ENCODE assay signal across 19 cellular contexts in the genomic region with DNA sequence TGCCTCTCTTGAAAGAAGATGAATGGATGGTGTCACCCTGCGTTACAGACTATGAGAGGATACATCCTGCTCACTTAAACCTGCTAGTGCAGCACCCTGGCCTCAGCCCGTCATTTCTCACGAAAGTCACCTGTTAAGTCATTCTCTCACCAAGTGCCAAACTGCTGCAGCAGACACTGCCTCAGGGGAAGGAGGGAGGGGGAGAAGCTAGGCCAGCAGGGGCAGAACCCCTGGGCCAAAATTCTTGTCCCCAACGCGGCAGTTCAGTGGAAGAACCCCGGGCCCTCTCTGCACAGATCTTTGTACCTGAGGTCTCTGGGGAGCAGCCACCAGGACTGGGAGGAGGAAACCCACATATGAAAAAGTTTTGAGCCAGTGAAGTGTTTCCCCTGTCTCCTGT. TPM values are rescaled to one million over a fixed set of nuclear protein-coding genes. Genes with fewer than 3 reads are reported as not detected.
DNase-seq lines count a peak whose midpoint lies in the region; ATAC-seq and TF ChIP-seq lines count a peak whose summit lies in the region.
"Had no signal": no experiment of that assay in that cellular context is flagged by ENCODE, and none has a peak within 500 bp of the region (broad histone marks: within the 10 kb centered on the region; RNA-seq: fewer than 3 reads in every experiment).

No MANE protein-coding gene starts in this region.

- H3K36me3 ChIP-seq in A673 (ENCODE audit: insufficient read depth, low read length, poor library complexity, severe bottlenecking) (peaks cover 28% of the 10 kb centered on the region), PC-9 (ENCODE audit: low read depth) (no peaks in the 10 kb centered on the region)
- H3K36me3 ChIP-seq: BE2C, HAP-1 had no signal

- no peak overlapping the region for H2AFZ ChIP-seq in PC-9

- ATAC-seq in HG02885 (IDR thresholded peaks at IDR 0.05; ENCODE audit: poor library complexity, unreplicated experiment), result no peak
- ATAC-seq: CD8-positive, alpha-beta T cell had no signal

- POLR2A ChIA-PET in A673 (lab: Charles Lee; ENCODE audit: low non-redundant PET), result no interaction called here
- POLR2A ChIA-PET in PC-9 (lab: Charles Lee; ENCODE audit: unreplicated experiment), result no interaction called here

- no peaks in the 10 kb centered on the region for H4K20me1 ChIP-seq in PC-9 (ENCODE audit: insufficient read depth)

- no peaks in the 10 kb centered on the region for H3K27me3 ChIP-seq in A673 (replicated peaks; ENCODE audit: insufficient read depth, low read depth, low read length, poor library complexity)
- H3K27me3 ChIP-seq in PC-9 (ENCODE audit: insufficient read depth, low read depth), result no peaks in the 10 kb centered on the region
- H3K27me3 ChIP-seq: BE2C had no signal

- H3K4me2 ChIP-seq in PC-9, result peak overlapping the region; percentile 20; the same call in 1 of the 2 replicates

- peaks cover 41% of the 10 kb centered on the region for H3F3A ChIP-seq in PC-9 (ENCODE audit: insufficient read depth, low read depth)

- intact Hi-C loops in A673 (cut with micrococcal nuclease; ENCODE audit: unreplicated experiment) (no loop called here), PC-9 (cut with micrococcal nuclease; ENCODE audit: unreplicated experiment) (no loop called here)

- H3K9me3 ChIP-seq in A673 (ENCODE audit: low read depth, low read length, poor library complexity, severe bottlenecking) (no peaks in the 10 kb centered on the region), PC-9 (ENCODE audit: insufficient read depth, low read depth) (no peaks in the 10 kb centered on the region)
- H3K9me3 ChIP-seq: BE2C, HAP-1 had no signal

- H3K79me2 ChIP-seq in PC-9 (ENCODE audit: low read depth), result no peaks in the 10 kb centered on the region

- no peak for DNase-seq in A673 (ENCODE audit: low spot score)
- peak; percentile 64 for DNase-seq in ELF-1 (ENCODE audit: low read depth, low spot score)
- peak in 1 of 2 experiments; percentile 66 for DNase-seq in PC-9
- peak; percentile 68 for DNase-seq in islet precursor cell
- no peak for DNase-seq in ureter (ENCODE audit: low spot score)
- DNase-seq in NCI-H774 (lab: John Stamatoyannopoulos, UW), result no peak
- DNase-seq: BE2C; CD8-positive, alpha-beta T cell; COR-L47; DMS153; DMS79 treated with DMSO at 0.1 percent for 48 hours; GF-D8; GOT3; IMR-90; KBM-7 had no signal

- peaks cover 64% of the 10 kb centered on the region for H3K4me1 ChIP-seq in A673 (ENCODE audit: insufficient read depth, low read length, poor library complexity, severe bottlenecking)
- H3K4me1 ChIP-seq in PC-9 (replicated peaks; ENCODE audit: insufficient read depth), result peaks cover 56% of the 10 kb centered on the region
- H3K4me1 ChIP-seq: HAP-1 had no signal

- CTCF ChIA-PET in A673 (lab: Charles Lee) (no interaction called here), PC-9 (lab: Charles Lee) (no interaction called here)

- no peaks in the 10 kb centered on the region for H3K9me2 ChIP-seq in PC-9 (ENCODE audit: insufficient read depth)

- BruUV-seq in A673 (replicated peaks; lab: Mats Ljungman, UMichigan) (no TSS peak), PC-9 (replicated peaks; lab: Mats Ljungman, UMichigan) (no TSS peak)

- H3K4me3 ChIP-seq in A673 (ENCODE audit: low read depth, low read length, poor library complexity, severe bottlenecking) (no peak overlapping the region), PC-9 (no peak overlapping the region)
- H3K4me3 ChIP-seq: HAP-1 had no signal

- H3K27ac ChIP-seq in A673 (ENCODE audit: low read depth, low read length, poor library complexity, severe bottlenecking) (peak overlapping the region; percentile 65), PC-9 (peak overlapping the region; percentile 14; the same call in 1 of the 2 replicates)
- H3K27ac ChIP-seq: C4-2B had no signal

- TF ChIP-seq CTCF in A673 (conservative IDR thresholded peaks at IDR 0.05; ENCODE audit: low read depth, low read length) (no peak), PC-9 (conservative IDR thresholded peaks at IDR 0.05) (no peak)

RNA-seq across cellular contexts. Expression of a gene that starts 37.6 kb away (rescaled TPM):
- 66.0 and 71.9 TPM in 2 replicates for total RNA-seq in A673 (2021)
- not detected in 2 replicates for total RNA-seq in PC-9 (2021)
- total RNA-seq in ureter, result 0.47 TPM
- total RNA-seq: CD8-positive, alpha-beta T cell; HT-29; IMR-90 had no signal

Comparison
In these comparisons a context has a peak if more than half of its experiments do, and no peak if none do; other contexts are left out.
1. DNase-seq: peak in ELF-1 (single experiment) and islet precursor cell (single experiment); none in A673 (single experiment), ureter (single experiment) and NCI-H774 (single experiment).
2. RNA of a gene that starts 37.6 kb away (total RNA-seq): 66.0 to 71.9 TPM in A673; 0.47 TPM in ureter (single experiment) and not detected in PC-9; every median in the first group is over 10 times any median in the second.